9 cellular contexts compared by ENCODE assay signal in genomic region chr18:36572135-36572856, GRCh38.
A peak's percentile ranks its signal among the peaks of the same experiment; 100 is the strongest.
DNase-seq lines count a peak whose midpoint lies in the region; ATAC-seq and TF ChIP-seq lines count a peak whose summit lies in the region.
"Had no signal": no experiment of that assay in that cellular context is flagged by ENCODE, and none has a peak within 500 bp of the region (broad histone marks: within the 10 kb centered on the region; RNA-seq: fewer than 3 reads in every experiment).

No MANE protein-coding gene starts in this region.

- peaks cover 15% of the 10 kb centered on the region for H3K4me1 ChIP-seq in adipocyte (ENCODE audit: control insufficient read depth, insufficient read depth, low read length)
- H3K4me1 ChIP-seq in right atrium auricular region, result peaks cover 0 to 6% of the 10 kb centered on the region in 2 donors
- no peaks in the 10 kb centered on the region for H3K4me1 ChIP-seq in sigmoid colon

- H3K4me3 ChIP-seq in adipocyte (ENCODE audit: low read length), result no peak overlapping the region
- no peak overlapping the region for H3K4me3 ChIP-seq in right atrium auricular region
- no peak overlapping the region for H3K4me3 ChIP-seq in sigmoid colon

- no peak overlapping the region for H3K4me3 Mint-ChIP-seq in stimulated activated naive B cell treated with anti-CD40 and anti-IgM and Interleukin-4, amounts not matched to agents 10 μg/mL and 1 μg/mL and 100 μg/mL, for 72 hours

- H3K27ac Mint-ChIP-seq in stimulated activated naive B cell treated with anti-CD40 and anti-IgM and Interleukin-4, amounts not matched to agents 10 μg/mL and 1 μg/mL and 100 μg/mL, for 72 hours, result no peak overlapping the region

- H3K27ac ChIP-seq in right atrium auricular region, result peak overlapping the region in 1 of 2 donors; percentile 5
- no peak overlapping the region for H3K27ac ChIP-seq in sigmoid colon
- H3K27ac ChIP-seq: epithelial cell of prostate had no signal

- peaks cover 0 to 12% of the 10 kb centered on the region in 2 donors for H3K27me3 Mint-ChIP-seq in stimulated activated naive B cell treated with anti-CD40 and anti-IgM and Interleukin-4, amounts not matched to agents 10 μg/mL and 1 μg/mL and 100 μg/mL, for 72 hours

- no peak for TF ChIP-seq EP300 in sigmoid colon (IDR thresholded peaks at IDR 0.05)

- peak overlapping the region; percentile 25 for H3K9ac ChIP-seq in adipocyte (ENCODE audit: low read length)

- intact Hi-C loops in sigmoid colon (cut with DNase I), result loop anchor here (2.0 kb wide), 1 partner anchor 275 kb away; the partner anchor contains the start of gene FHOD3

- H3K36me3 Mint-ChIP-seq in stimulated activated naive B cell treated with anti-CD40 and anti-IgM and Interleukin-4, amounts not matched to agents 10 μg/mL and 1 μg/mL and 100 μg/mL, for 72 hours, result no peaks in the 10 kb centered on the region

- no peaks in the 10 kb centered on the region for H3K9me3 Mint-ChIP-seq in stimulated activated naive B cell treated with anti-CD40 and anti-IgM and Interleukin-4, amounts not matched to agents 10 μg/mL and 1 μg/mL and 100 μg/mL, for 72 hours

- TF ChIP-seq CTCF in right atrium auricular region (IDR thresholded peaks at IDR 0.05) (peak; percentile 21 to 69), sigmoid colon (IDR thresholded peaks at IDR 0.05) (peak in 2 of 4 experiments; percentile 21 to 29)

- ATAC-seq in GM18511 (IDR thresholded peaks at IDR 0.05; ENCODE audit: unreplicated experiment), result peak; percentile 81
- peak; percentile 54 to 68 for ATAC-seq in stimulated activated naive B cell treated with anti-CD40 and anti-IgM and Interleukin-4, amounts not matched to agents 10 μg/mL and 1 μg/mL and 100 μg/mL, for 72 hours (replicated peaks)

- no peaks in the 10 kb centered on the region for H3K4me1 Mint-ChIP-seq in stimulated activated naive B cell treated with anti-CD40 and anti-IgM and Interleukin-4, amounts not matched to agents 10 μg/mL and 1 μg/mL and 100 μg/mL, for 72 hours

- H3K9me3 ChIP-seq in adipocyte (ENCODE audit: control insufficient read depth, low read length) (no peaks in the 10 kb centered on the region), right atrium auricular region (no peaks in the 10 kb centered on the region), sigmoid colon (no peaks in the 10 kb centered on the region)

- WGBS in sigmoid colon, 2 donors, result 13 to 24% methylated on average over 10 of the region's 10 CpGs

- TF ChIP-seq POLR2A in sigmoid colon (IDR thresholded peaks at IDR 0.05), result no peak

- no peaks in the 10 kb centered on the region for H3K36me3 ChIP-seq in adipocyte (ENCODE audit: control insufficient read depth, insufficient read depth, low read length, severe bottlenecking)
- H3K36me3 ChIP-seq in right atrium auricular region, result no peaks in the 10 kb centered on the region
- H3K36me3 ChIP-seq in sigmoid colon, result no peaks in the 10 kb centered on the region

- peak; percentile 72 for DNase-seq in AG20443 (ENCODE audit: low spot score)
- DNase-seq in NCI-H1417 treated with DMSO at 0.1 percent for 48 hours (lab: John Stamatoyannopoulos, UW), result peak; percentile 13
- DNase-seq in adipocyte (ENCODE audit: low read depth), result peak; percentile 87
- no peak for DNase-seq in right atrium auricular region (ENCODE audit: low spot score)
- DNase-seq in stimulated activated naive B cell treated with anti-CD40 and anti-IgM and Interleukin-4, amounts not matched to agents 10 μg/mL and 1 μg/mL and 100 μg/mL, for 72 hours, result no peak
- no peak for DNase-seq in sigmoid colon
- no peak for DNase-seq in stimulated activated naive CD4-positive, alpha-beta T cell treated with Interleukin-2 at 50 U/mL for 16 hours (lab: John Stamatoyannopoulos, UW)

- H3K27me3 ChIP-seq in adipocyte (replicated peaks; ENCODE audit: control insufficient read depth, insufficient read depth, low read length), result no peaks in the 10 kb centered on the region
- H3K27me3 ChIP-seq in right atrium auricular region, result no peaks in the 10 kb centered on the region
- H3K27me3 ChIP-seq in sigmoid colon, result no peaks in the 10 kb centered on the region

Comparison
In these comparisons a context has a peak if more than half of its experiments do, and no peak if none do; other contexts are left out.
1. DNase-seq: peak in AG20443 (single experiment), NCI-H1417 treated with DMSO at 0.1 percent for 48 hours (single experiment) and adipocyte (single experiment); none in right atrium auricular region (single experiment), stimulated activated naive B cell treated with anti-CD40 and anti-IgM and Interleukin-4, amounts not matched to agents 10 μg/mL and 1 μg/mL and 100 μg/mL, for 72 hours (single experiment), sigmoid colon (single experiment) and stimulated activated naive CD4-positive, alpha-beta T cell treated with Interleukin-2 at 50 U/mL for 16 hours (single experiment).